ENCODE assay signal across 8 cellular contexts in the genomic region with DNA sequence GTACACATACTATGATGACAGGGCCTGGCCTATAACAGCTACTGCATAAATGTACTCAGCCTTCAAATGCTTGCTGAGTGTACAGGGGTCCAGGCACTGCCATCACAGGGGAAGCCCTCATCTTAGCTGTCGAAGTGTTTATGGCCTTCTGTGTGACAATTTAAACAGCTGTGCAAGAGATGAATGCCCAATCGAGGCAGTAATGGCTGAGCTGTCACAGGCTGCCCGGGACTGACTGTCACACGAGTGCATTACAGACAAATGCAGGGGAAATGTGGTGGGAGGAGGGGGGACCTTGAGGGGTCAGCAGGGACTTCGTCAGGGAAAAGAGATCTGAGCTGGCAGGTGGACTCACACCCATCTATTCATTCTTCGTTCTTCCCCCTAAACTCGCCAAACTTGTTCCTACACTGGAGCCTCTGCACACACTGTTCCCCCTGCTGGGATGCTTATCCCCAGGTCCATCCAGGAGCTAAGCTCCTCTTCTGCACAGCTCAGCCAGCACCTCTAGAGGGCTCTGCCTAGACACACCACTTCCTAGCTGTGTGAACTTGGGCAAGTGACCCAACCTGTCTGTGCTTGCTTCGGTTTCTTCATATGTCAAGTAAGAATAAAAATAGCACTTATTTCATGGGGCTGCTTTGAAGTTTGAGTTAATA.
A peak's percentile ranks its signal among the peaks of the same experiment; 100 is the strongest.
DNase-seq lines count a peak whose midpoint lies in the region; ATAC-seq and TF ChIP-seq lines count a peak whose summit lies in the region.

No MANE protein-coding gene starts in this region.

- ATAC-seq in HG03135 (IDR thresholded peaks at IDR 0.05; ENCODE audit: unreplicated experiment), result no peak

- TF ChIP-seq CTCF in GM12875 (IDR thresholded peaks at IDR 0.05; ENCODE audit: borderline replicate concordance, insufficient read depth, low read depth, low read length), result peak; percentile 68

- DNase-seq in 8988T (peak; percentile 75), NCI-H510A (lab: John Stamatoyannopoulos, UW) (peak; percentile 16), epithelial cell of prostate (ENCODE audit: low read depth, low spot score) (peak; percentile 43), CD1c-positive myeloid dendritic cell (ENCODE audit: extremely low spot score) (no peak), activated gamma-delta T cell treated with Interleukin-2 at 50 U/mL for 16 hours (no peak), NCI-H187 (lab: John Stamatoyannopoulos, UW) (no peak)

- H3K27ac ChIP-seq in epithelial cell of prostate, result no peak overlapping the region

- no peak overlapping the region for H3K4me3 ChIP-seq in GM12875 (ENCODE audit: low read depth, low read length)

Comparison
In these comparisons a context has a peak if more than half of its experiments do, and no peak if none do; other contexts are left out.
1. DNase-seq: peak in 8988T (single experiment), NCI-H510A (single experiment) and epithelial cell of prostate (single experiment); none in CD1c-positive myeloid dendritic cell (single experiment), activated gamma-delta T cell treated with Interleukin-2 at 50 U/mL for 16 hours (single experiment) and NCI-H187 (0 of 2).